In genomic region chr11:76557466-76557865, GRCh38 we compare ENCODE assay signal across 38 cellular contexts.
"Had no signal": no experiment of that assay in that cellular context is flagged by ENCODE, and none has a peak within 500 bp of the region (broad histone marks: within the 10 kb centered on the region; RNA-seq: fewer than 3 reads in every experiment).

No MANE protein-coding gene starts in this region.

- ATAC-seq: activated naive CD4-positive, alpha-beta T cell treated with anti-CD3 and anti-CD28 coated beads, Interleukin-2, amount 50 U/mL, for 72 hours; activated naive CD8-positive, alpha-beta T cell treated with anti-CD3 and anti-CD28 coated beads, Interleukin-2, amount 50 U/mL, for 24 hours; activated T-cell treated with anti-CD3 and anti-CD28 coated beads, Interleukin-2, amount 50 U/mL, for 4 hours; activated T-cell treated with anti-CD3 and anti-CD28 coated beads, Interleukin-2, amount 50 U/mL, for 72 hours; activated T-helper 17 cell treated with anti-CD3 and anti-CD28 coated beads, Interleukin-2, amount 50 U/mL, for 72 hours; body of pancreas had no signal

- H3K27me3 Mint-ChIP-seq: brain had no signal

- H3K4me3 Mint-ChIP-seq: activated naive CD4-positive, alpha-beta T cell treated with anti-CD3 and anti-CD28 coated beads for 36 hours; activated naive CD4-positive, alpha-beta T cell treated with anti-CD3 and anti-CD28 coated beads, Interleukin-2, amount 10 ng/mL, durations not matched to agents 7 days and 5 days; activated naive CD4-positive, alpha-beta T cell treated with anti-CD3 and anti-CD28 coated beads, Interleukin-2, amount 50 U/mL, for 24 hours; activated naive CD8-positive, alpha-beta T cell; activated naive CD8-positive, alpha-beta T cell treated with anti-CD3 and anti-CD28 coated beads for 36 hours; activated naive CD8-positive, alpha-beta T cell treated with anti-CD3 and anti-CD28 coated beads, Interleukin-2, amount 10 ng/mL, durations not matched to agents 7 days and 5 days; activated naive CD8-positive, alpha-beta T cell treated with anti-CD3 and anti-CD28 coated beads, Interleukin-2, amount 50 U/mL, for 24 hours; activated T-cell treated with anti-CD3 and anti-CD28 coated beads, Interleukin-2, amount 50 U/mL, for 4 hours; activated T-cell treated with anti-CD3 and anti-CD28 coated beads, Interleukin-2, amount 50 U/mL, for 72 hours; activated T-helper 1 cell treated with anti-CD3 and anti-CD28 coated beads, Interleukin-12 subunit alpha, Interleukin-12 subunit beta, Interleukin-2, Interleukin-4 antibody, amounts not matched to agents 30 ng/mL and 10 ng/mL and 1 ng/mL, durations not matched to agents 14 hours and 24 hours and 36 hours; activated T-helper 17 cell treated with anti-CD3 and anti-CD28 coated beads, Interleukin-2, amount 50 U/mL, for 72 hours; brain; central memory CD8-positive, alpha-beta T cell had no signal

- H3K36me3 ChIP-seq: adrenal gland, ascending aorta, brain microvascular endothelial cell, breast epithelium, cardiac muscle cell had no signal

- H3K4me3 ChIP-seq: adrenal gland, ascending aorta, body of pancreas, breast epithelium, cardiac muscle cell had no signal

- H3K27me3 ChIP-seq: adrenal gland, ascending aorta, body of pancreas, brain microvascular endothelial cell, breast epithelium, cardiac muscle cell had no signal

- DNase-seq: activated effector memory CD4-positive, alpha-beta T cell treated with anti-CD3 and anti-CD28 coated beads, Interleukin-2, amount 50 U/mL, for 16 hours; activated effector memory CD4-positive, alpha-beta T cell treated with Interleukin-2 at 50 U/mL for 16 hours; activated gamma-delta T cell; activated gamma-delta T cell treated with Interleukin-2 at 50 U/mL for 16 hours; activated naive CD4-positive, alpha-beta T cell; activated naive CD4-positive, alpha-beta T cell treated with anti-CD3 and anti-CD28 coated beads for 36 hours; activated naive CD4-positive, alpha-beta T cell treated with anti-CD3 and anti-CD28 coated beads, Interleukin-2, amount 10 ng/mL, durations not matched to agents 7 days and 5 days; activated naive CD4-positive, alpha-beta T cell treated with anti-CD3 and anti-CD28 coated beads, Interleukin-2, amount 50 U/mL, for 16 hours; activated naive CD4-positive, alpha-beta T cell treated with Interleukin-2 at 50 U/mL for 16 hours; activated naive CD8-positive, alpha-beta T cell treated with anti-CD3 and anti-CD28 coated beads for 36 hours; activated naive CD8-positive, alpha-beta T cell treated with anti-CD3 and anti-CD28 coated beads, Interleukin-2, amount 10 ng/mL, durations not matched to agents 7 days and 5 days; activated naive CD8-positive, alpha-beta T cell treated with anti-CD3 and anti-CD28 coated beads, Interleukin-2, amount 50 U/mL, for 24 hours; activated T-cell treated with anti-CD3 and anti-CD28 coated beads, Interleukin-2, amount 50 U/mL, for 4 hours; activated T-cell treated with anti-CD3 and anti-CD28 coated beads, Interleukin-2, amount 50 U/mL, for 48 hours; activated T-cell treated with anti-CD3 and anti-CD28 coated beads, Interleukin-2, amount 50 U/mL, for 72 hours; adrenal gland; amniotic stem cell; amygdala; anterior cingulate cortex; aorta; body of pancreas; brain microvascular endothelial cell; caudate nucleus; central memory CD4-positive, alpha-beta T cell; cerebellar nuclear complex had no signal

- H3K36me3 Mint-ChIP-seq: activated naive CD4-positive, alpha-beta T cell treated with anti-CD3 and anti-CD28 coated beads, Interleukin-2, amount 10 ng/mL, durations not matched to agents 7 days and 5 days; activated naive CD4-positive, alpha-beta T cell treated with anti-CD3 and anti-CD28 coated beads, Interleukin-2, amount 50 U/mL, for 24 hours; activated naive CD4-positive, alpha-beta T cell treated with anti-CD3 and anti-CD28 coated beads, Interleukin-2, amount 50 U/mL, for 72 hours; activated naive CD8-positive, alpha-beta T cell; activated naive CD8-positive, alpha-beta T cell treated with anti-CD3 and anti-CD28 coated beads for 36 hours had no signal

- H3K27ac ChIP-seq: adrenal gland, ascending aorta, body of pancreas, brain microvascular endothelial cell, breast epithelium, cardiac muscle cell had no signal

- H3K4me1 Mint-ChIP-seq: activated naive CD4-positive, alpha-beta T cell treated with anti-CD3 and anti-CD28 coated beads, Interleukin-2, amount 50 U/mL, for 24 hours; brain; central memory CD8-positive, alpha-beta T cell had no signal

- H3K4me1 ChIP-seq: ascending aorta, body of pancreas, breast epithelium had no signal

- H3K9me3 ChIP-seq: adrenal gland, ascending aorta, body of pancreas, breast epithelium had no signal

- H3K27ac Mint-ChIP-seq: activated naive CD4-positive, alpha-beta T cell treated with anti-CD3 and anti-CD28 coated beads for 36 hours; activated naive CD4-positive, alpha-beta T cell treated with anti-CD3 and anti-CD28 coated beads, Interleukin-2, amount 10 ng/mL, durations not matched to agents 7 days and 5 days; activated naive CD4-positive, alpha-beta T cell treated with anti-CD3 and anti-CD28 coated beads, Interleukin-2, amount 50 U/mL, for 24 hours; activated naive CD4-positive, alpha-beta T cell treated with anti-CD3 and anti-CD28 coated beads, Interleukin-2, amount 50 U/mL, for 72 hours; activated naive CD8-positive, alpha-beta T cell; activated naive CD8-positive, alpha-beta T cell treated with anti-CD3 and anti-CD28 coated beads for 36 hours; activated naive CD8-positive, alpha-beta T cell treated with anti-CD3 and anti-CD28 coated beads, Interleukin-2, amount 10 ng/mL, durations not matched to agents 7 days and 5 days; activated naive CD8-positive, alpha-beta T cell treated with anti-CD3 and anti-CD28 coated beads, Interleukin-2, amount 50 U/mL, for 24 hours; activated T-cell treated with anti-CD3 and anti-CD28 coated beads, Interleukin-2, amount 50 U/mL, for 72 hours; activated T-helper 1 cell treated with anti-CD3 and anti-CD28 coated beads, Interleukin-12 subunit alpha, Interleukin-12 subunit beta, Interleukin-2, Interleukin-4 antibody, amounts not matched to agents 30 ng/mL and 10 ng/mL and 1 ng/mL, durations not matched to agents 14 hours and 24 hours and 36 hours; activated T-helper 17 cell treated with anti-CD3 and anti-CD28 coated beads, Interleukin-2, amount 50 U/mL, for 72 hours; activated T-helper 2 cell treated with anti-CD3 and anti-CD28 coated beads, Interferon-gamma antibody, Interleukin-2, Interleukin-4, amounts not matched to agents 10 μg/mL and 5 μg/mL and 100 μg/mL, durations not matched to agents 14 hours and 24 hours and 36 hours; brain had no signal

- FAIRE-seq: astrocyte, bronchial epithelial cell had no signal
